ENCODE assay signal across 16 cellular contexts in the genomic region with DNA sequence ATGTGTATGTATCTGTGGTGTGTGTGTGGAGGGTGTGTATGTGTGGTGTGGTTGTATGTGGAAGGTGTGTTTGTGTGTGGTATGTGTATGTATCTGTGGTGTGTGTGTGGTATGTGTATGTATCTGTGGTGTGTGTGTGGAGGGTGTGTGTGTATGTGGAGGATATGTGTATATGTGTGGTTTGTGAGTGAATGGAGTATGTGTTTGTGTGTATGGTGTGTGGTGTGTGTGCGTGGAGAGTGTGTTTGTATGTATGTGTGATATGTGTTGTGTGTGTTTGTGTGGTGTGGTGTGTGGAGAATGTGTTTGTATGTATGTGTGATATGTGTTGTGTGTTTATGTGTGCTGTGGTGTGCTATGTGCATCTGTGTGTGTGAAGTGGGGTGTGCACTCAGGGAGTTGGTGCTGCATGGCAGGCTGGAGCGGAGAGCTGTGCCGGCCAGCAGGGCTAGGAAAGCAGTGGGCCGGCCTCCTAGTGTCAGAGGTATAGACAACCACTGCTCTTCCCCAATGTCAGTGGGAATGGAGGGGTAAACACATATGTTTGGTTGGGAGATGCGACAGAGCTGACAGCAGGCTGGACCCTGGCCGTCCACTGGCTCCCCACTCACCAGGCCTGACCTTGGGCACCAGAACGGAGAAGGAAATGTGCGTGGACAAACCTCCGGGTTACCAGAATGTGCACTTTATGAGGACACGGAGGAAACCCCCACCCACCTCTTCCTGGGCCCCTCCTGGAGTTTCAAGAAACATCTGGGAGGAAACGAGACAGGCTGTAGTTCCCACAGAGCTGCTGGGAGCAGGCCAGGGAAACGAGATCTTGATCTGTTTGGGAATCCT.
DNase-seq lines count a peak whose midpoint lies in the region; ATAC-seq and TF ChIP-seq lines count a peak whose summit lies in the region.
"Had no signal": no experiment of that assay in that cellular context is flagged by ENCODE, and none has a peak within 500 bp of the region (broad histone marks: within the 10 kb centered on the region; RNA-seq: fewer than 3 reads in every experiment).

No MANE protein-coding gene starts in this region.

- H3K27ac ChIP-seq in Panc1 (ENCODE audit: low read length) (peak overlapping the region; percentile 8; the same call in 1 of the 2 replicates), gastrocnemius medialis (peak overlapping the region in 3 of 4 donors; percentile 25 to 43 (median 38))

- H3K9me3 ChIP-seq in Panc1 (ENCODE audit: control insufficient read depth, insufficient read depth, low read depth, low read length) = no peaks in the 10 kb centered on the region
- H3K9me3 ChIP-seq in gastrocnemius medialis = no peaks in the 10 kb centered on the region

- POLR2A ChIA-PET in Panc1 (lab: Charles Lee) = no interaction called here

- ATAC-seq in Panc1 (peak; percentile 68), gastrocnemius medialis (no peak), GM18511 (IDR thresholded peaks at IDR 0.05; ENCODE audit: unreplicated experiment) (no peak)

- intact Hi-C loops in Panc1 (cut with micrococcal nuclease; ENCODE audit: unreplicated experiment) (no loop called here), gastrocnemius medialis (cut with DNase I; ENCODE audit: low total_unique reads) (no loop called here)

- no peaks in the 10 kb centered on the region for H3K36me3 ChIP-seq in Panc1 (ENCODE audit: control insufficient read depth, insufficient read depth, low read length)
- no peaks in the 10 kb centered on the region for H3K36me3 ChIP-seq in gastrocnemius medialis

- BruUV-seq in Panc1 (replicated peaks; lab: Mats Ljungman, UMichigan) = no TSS peak

- H3K4me1 ChIP-seq in Panc1 (ENCODE audit: control insufficient read depth, insufficient read depth, low read length) (peaks cover 26% of the 10 kb centered on the region), gastrocnemius medialis (peaks cover 14 to 22% of the 10 kb centered on the region in 2 donors)

- TF ChIP-seq POLR2A in gastrocnemius medialis (IDR thresholded peaks at IDR 0.05) = no peak

- in situ Hi-C loops in Panc1 (cut with HindIII; ENCODE audit: low pct_unique_long_range_greater_than_20kb, low sequenced_read_pairs) = no loop called here
- in situ Hi-C loops in gastrocnemius medialis (cut with MboI; ENCODE audit: low sequenced_read_pairs in 4 of 4) = no loop called here
- in situ Hi-C loops in GM13977 (cut with MboI; ENCODE audit: low pct_unique_long_range_greater_than_20kb, low sequenced_read_pairs, unreplicated experiment) = no loop called here

- DNase-seq in NCI-H82 (lab: John Stamatoyannopoulos, UW) (peak; percentile 10), NCI-H82 treated with DMSO at 0.1 percent for 48 hours (lab: John Stamatoyannopoulos, UW; ENCODE audit: unreplicated experiment) (no peak), Panc1 (ENCODE audit: low read depth, low spot score) (no peak), dermis blood vessel endothelial cell (peak; percentile 51), gastrocnemius medialis (no peak), GM13977 (ENCODE audit: low spot score) (no peak)
- no peak for DNase-seq in stimulated activated CD4-positive, alpha-beta T cell treated with anti-CD3 and anti-CD28 coated beads, Interleukin-4, amount 100 ng/mL, for 24 hours
- DNase-seq: activated naive CD4-positive, alpha-beta T cell treated with Interleukin-2 at 50 U/mL for 16 hours; anterior cingulate cortex; HCEC 1CT; immature natural killer cell; SIG-M5; stimulated activated naive B cell treated with anti-CD40 and anti-IgM and Interleukin-4, amounts not matched to agents 10 μg/mL and 1 μg/mL and 100 μg/mL, for 72 hours; T1000; trophoblast cell had no signal

- CTCF ChIA-PET in Panc1 (lab: Charles Lee) = no interaction called here

- TF ChIP-seq CTCF in Panc1 (IDR thresholded peaks at IDR 0.05) (no peak), gastrocnemius medialis (IDR thresholded peaks at IDR 0.05 in 4 of 5, conservative IDR thresholded peaks at IDR 0.05 in 1 of 5) (no peak), GM13977 (IDR thresholded peaks at IDR 0.05; ENCODE audit: extremely low read depth, insufficient read depth, missing control alignments) (no peak)

- H3K4me3 ChIP-seq in Panc1 (ENCODE audit: low read depth in 2 of 2, low read length in 2 of 2) = no peak overlapping the region
- H3K4me3 ChIP-seq in gastrocnemius medialis = no peak overlapping the region

- H3K27me3 ChIP-seq in Panc1 (ENCODE audit: control insufficient read depth, insufficient read depth, low read length) = no peaks in the 10 kb centered on the region
- H3K27me3 ChIP-seq in gastrocnemius medialis = no peaks in the 10 kb centered on the region

Comparison
In these comparisons a context has a peak if more than half of its experiments do, and no peak if none do; other contexts are left out.
1. DNase-seq: peak in NCI-H82 (single experiment) and dermis blood vessel endothelial cell (single experiment); none in NCI-H82 treated with DMSO at 0.1 percent for 48 hours (single experiment), Panc1 (single experiment), gastrocnemius medialis (0 of 2), stimulated activated CD4-positive, alpha-beta T cell treated with anti-CD3 and anti-CD28 coated beads, Interleukin-4, amount 100 ng/mL, for 24 hours (single experiment) and GM13977 (single experiment).